ENCODE assay signal across 9 cellular contexts in genomic region chr4:10093801-10094552, GRCh38. TPM values are rescaled to one million over a fixed set of nuclear protein-coding genes. Genes with fewer than 3 reads are reported as not detected.
DNase-seq lines count a peak whose midpoint lies in the region; ATAC-seq and TF ChIP-seq lines count a peak whose summit lies in the region.
"Had no signal": no experiment of that assay in that cellular context is flagged by ENCODE, and none has a peak within 500 bp of the region (broad histone marks: within the 10 kb centered on the region; RNA-seq: fewer than 3 reads in every experiment).

No MANE protein-coding gene starts in this region.

- 72 to 73% methylated on average over 12 of the region's 12 CpGs for WGBS in esophagus, 2 donors

- H3K4me3 ChIP-seq in esophagus (ENCODE audit: low read depth in 1 of 2, low read length in 2 of 2) (no peak overlapping the region), neutrophil (ENCODE audit: low read depth in 1 of 2, low read length in 1 of 2) (no peak overlapping the region)
- H3K4me3 ChIP-seq: SJSA1 had no signal

- peaks cover 100% of the 10 kb centered on the region for H3K36me3 Mint-ChIP-seq in CD4-positive, alpha-beta T cell (ENCODE audit: low read depth)
- H3K36me3 Mint-ChIP-seq in T-helper 2 cell treated with Interferon-gamma antibody and Interleukin-4, amounts not matched to agents 5 μg/mL and 100 μg/mL, for 36 hours (ENCODE audit: low read depth), result peaks cover 85% of the 10 kb centered on the region

- POLR2A ChIA-PET in CD4-positive, alpha-beta T cell (lab: Charles Lee), result interaction anchor here (0.8 to 7.6 kb wide), 4 partner anchors 13 to 29 kb away, joined by 3 to 126 read pairs (median 32); partner anchors contain the start of gene WDR1

- peaks cover 81% of the 10 kb centered on the region for H3K4me1 Mint-ChIP-seq in CD4-positive, alpha-beta T cell (ENCODE audit: low read depth)
- peaks cover 65% of the 10 kb centered on the region for H3K4me1 Mint-ChIP-seq in T-helper 2 cell treated with Interferon-gamma antibody and Interleukin-4, amounts not matched to agents 5 μg/mL and 100 μg/mL, for 36 hours (ENCODE audit: low read depth)

- CTCF ChIA-PET in CD4-positive, alpha-beta T cell (lab: Charles Lee), result interaction anchor here (1.6 kb wide), 1 partner anchor 23 kb away, joined by 6 read pairs; the partner anchor contains the start of gene WDR1

- H3K27me3 ChIP-seq in CD4-positive, alpha-beta T cell (ENCODE audit: control insufficient read depth, insufficient read depth, low read length), result no peaks in the 10 kb centered on the region
- H3K27me3 ChIP-seq in esophagus (ENCODE audit: control insufficient read depth in 1 of 2, insufficient read depth in 2 of 2, low read length in 2 of 2) (no peaks in the 10 kb centered on the region), neutrophil (no peaks in the 10 kb centered on the region)
- H3K27me3 ChIP-seq: SJSA1 had no signal

- in situ Hi-C loops in GM13976 (cut with MboI; ENCODE audit: low sequenced_read_pairs, unreplicated experiment), result no loop called here

- intact Hi-C loops in CD4-positive, alpha-beta T cell (cut with DNase I, micrococcal nuclease), result no loop called here

- H3K4me3 Mint-ChIP-seq in CD4-positive, alpha-beta T cell, result peak overlapping the region; percentile 65
- peak overlapping the region; percentile 79 for H3K4me3 Mint-ChIP-seq in T-helper 2 cell treated with Interferon-gamma antibody and Interleukin-4, amounts not matched to agents 5 μg/mL and 100 μg/mL, for 36 hours

- ATAC-seq in CD4-positive, alpha-beta T cell (ENCODE audit: poor library complexity), result peak; percentile 3
- no peak for ATAC-seq in HG03378 (IDR thresholded peaks at IDR 0.05; ENCODE audit: unreplicated experiment)

- no peak for TF ChIP-seq CTCF in CD4-positive, alpha-beta T cell (IDR thresholded peaks at IDR 0.05)
- TF ChIP-seq CTCF in neutrophil (IDR thresholded peaks at IDR 0.05) (no peak), GM13976 (IDR thresholded peaks at IDR 0.05; ENCODE audit: borderline replicate concordance, control extremely low read depth, extremely low read depth, insufficient read depth, missing control alignments) (no peak)

- no peaks in the 10 kb centered on the region for H3K9me3 Mint-ChIP-seq in CD4-positive, alpha-beta T cell
- no peaks in the 10 kb centered on the region for H3K9me3 Mint-ChIP-seq in T-helper 2 cell treated with Interferon-gamma antibody and Interleukin-4, amounts not matched to agents 5 μg/mL and 100 μg/mL, for 36 hours

- no peaks in the 10 kb centered on the region for H3K27me3 Mint-ChIP-seq in CD4-positive, alpha-beta T cell
- no peaks in the 10 kb centered on the region for H3K27me3 Mint-ChIP-seq in T-helper 2 cell treated with Interferon-gamma antibody and Interleukin-4, amounts not matched to agents 5 μg/mL and 100 μg/mL, for 36 hours (ENCODE audit: low read depth)

- H3K36me3 ChIP-seq in esophagus (ENCODE audit: control insufficient read depth in 2 of 2, insufficient read depth in 2 of 2, low read length in 1 of 2) (peaks cover 49 to 91% of the 10 kb centered on the region in 2 donors), neutrophil (peaks cover 100% of the 10 kb centered on the region)

- H3K4me1 ChIP-seq in esophagus (ENCODE audit: control insufficient read depth in 2 of 2, insufficient read depth in 2 of 2, low read length in 1 of 2) (peaks cover 19 to 38% of the 10 kb centered on the region in 2 donors), neutrophil (ENCODE audit: control insufficient read depth in 1 of 2, insufficient read depth in 1 of 2, low read depth in 1 of 2, low read length in 1 of 2) (peaks cover 6% of the 10 kb centered on the region in 2 experiments)

- DNase-seq in CD4-positive, alpha-beta T cell, result peak in 1 of 10 experiments; percentile 27
- DNase-seq in T-helper 2 cell treated with Interferon-gamma antibody and Interleukin-4, amounts not matched to agents 5 μg/mL and 100 μg/mL, for 36 hours (ENCODE audit: low spot score), result peak; percentile 57
- DNase-seq in NCI-H510A treated with DMSO at 0.1 percent for 48 hours (lab: John Stamatoyannopoulos, UW) (no peak), GM13976 (ENCODE audit: low spot score) (no peak), HuH-7 (ENCODE audit: low spot score) (no peak)

- H3K27ac ChIP-seq in CD4-positive, alpha-beta T cell (ENCODE audit: low read depth, low read length), result peak overlapping the region; percentile 51
- H3K27ac ChIP-seq in esophagus (ENCODE audit: low read depth in 2 of 2, low read length in 1 of 2), result peak overlapping the region; percentile 36 to 66
- H3K27ac ChIP-seq in neutrophil, result peak overlapping the region; percentile 1
- H3K27ac ChIP-seq: SJSA1 had no signal

- H3K27ac Mint-ChIP-seq in CD4-positive, alpha-beta T cell, result peak overlapping the region; percentile 99
- H3K27ac Mint-ChIP-seq in T-helper 2 cell treated with Interferon-gamma antibody and Interleukin-4, amounts not matched to agents 5 μg/mL and 100 μg/mL, for 36 hours, result peak overlapping the region; percentile 81

- H3K9me3 ChIP-seq in CD4-positive, alpha-beta T cell (ENCODE audit: control insufficient read depth, low read length), result no peaks in the 10 kb centered on the region
- no peaks in the 10 kb centered on the region for H3K9me3 ChIP-seq in esophagus (ENCODE audit: control insufficient read depth in 2 of 2, insufficient read depth in 1 of 2, low read depth in 1 of 2, low read length in 1 of 2)
- H3K9me3 ChIP-seq in neutrophil, result no peaks in the 10 kb centered on the region
- H3K9me3 ChIP-seq: SJSA1 had no signal

RNA-seq across cellular contexts. Expression of gene WDR1, which starts 22.6 kb away (rescaled TPM):
- 100 to 1,000 TPM; 197 to 198 TPM for total RNA-seq in CD4-positive, alpha-beta T cell
- polyA plus RNA-seq in esophagus, result 100 to 1,000 TPM in 1 of 2 donors, 10 to 100 TPM in 1; 73.8 to 170 TPM

Comparison
In these comparisons a context has a peak if more than half of its experiments do, and no peak if none do; other contexts are left out.
1. H3K27ac ChIP-seq: peak in every context shown above with its lines; median percentile 51 in CD4-positive, alpha-beta T cell; 51 in esophagus; 1 in neutrophil.